Comparison of ENCODE assay signal across 8 cellular contexts in the genomic region with DNA sequence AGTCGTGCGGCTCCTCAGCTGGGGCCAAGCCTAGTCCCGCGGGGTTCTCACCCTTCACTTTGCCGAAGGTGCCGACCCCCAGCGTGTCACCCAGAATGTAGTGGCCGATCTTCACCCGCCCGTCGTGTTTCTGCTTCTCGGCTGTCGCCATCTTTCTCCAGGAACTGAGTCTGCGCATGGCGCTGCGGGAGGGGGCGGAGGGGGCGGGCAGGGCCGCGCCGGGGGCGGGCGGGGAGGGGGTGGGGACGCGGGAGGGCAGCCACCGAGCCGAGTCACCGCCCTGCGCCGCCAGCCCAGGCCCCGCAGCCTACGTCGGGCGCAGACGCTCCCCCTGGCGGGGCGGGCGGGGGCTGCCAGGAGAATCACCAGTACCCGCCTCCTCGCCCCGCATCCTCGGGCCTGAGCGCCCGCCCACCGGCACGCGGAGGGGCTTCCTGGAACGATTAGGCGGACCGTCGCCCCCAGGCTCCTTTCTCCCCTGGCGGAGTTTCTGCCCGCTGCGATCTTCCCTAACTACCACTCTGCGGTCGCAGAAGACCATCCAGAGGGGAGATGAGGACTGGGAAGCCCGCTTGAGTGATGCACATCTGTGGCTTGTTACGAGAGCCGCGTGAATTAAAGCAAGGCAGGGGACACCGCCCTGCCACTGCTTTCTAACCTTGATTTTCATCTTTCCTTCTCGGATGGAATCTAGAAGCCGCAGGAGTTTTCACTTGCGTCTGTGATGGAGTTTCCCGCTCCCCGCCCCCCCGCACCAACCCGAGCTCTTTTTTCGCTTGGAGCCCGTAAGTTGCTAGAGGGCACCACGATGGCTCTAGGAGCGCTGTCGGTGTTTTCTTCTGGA. TPM values are rescaled to one million over a fixed set of nuclear protein-coding genes. Genes with fewer than 3 reads are reported as not detected.
A peak's percentile ranks its signal among the peaks of the same experiment; 100 is the strongest.
DNase-seq lines count a peak whose midpoint lies in the region; ATAC-seq, FAIRE-seq and TF ChIP-seq lines count a peak whose summit lies in the region.

PRKAA1 (minus strand) TSS at position 363 of the 844 bp plus-strand sequence; CDS start at position 178, 185 bp downstream.

- H3K9ac ChIP-seq in fibroblast of lung (ENCODE audit: insufficient read depth, low read length): peak within 1 kb of the TSS; percentile 97

- H3K27ac ChIP-seq in fibroblast of lung (ENCODE audit: insufficient read depth, low read length): peak within 1 kb of the TSS; percentile 95

- no peaks in the 10 kb centered on the region for H3K36me3 ChIP-seq in fibroblast of lung (ENCODE audit: control insufficient read depth, insufficient read depth, low read length)

- peaks cover 0 to 11% (median 4%) of the 10 kb centered on the region in 3 donors for H3K36me3 Mint-ChIP-seq in naive thymus-derived CD8-positive, alpha-beta T cell

- H3K27me3 ChIP-seq in fibroblast of lung (ENCODE audit: control insufficient read depth, insufficient read depth, low read length): no peaks in the 10 kb centered on the region

- H3K79me2 ChIP-seq in fibroblast of lung (ENCODE audit: control insufficient read depth, insufficient read depth, low read length): peaks cover 46% of the 10 kb centered on the region

- FAIRE-seq in H54 (lab: Jason Lieb, UNC): no peak

- peak; percentile 77 for TF ChIP-seq POLR2A in H54 (IDR thresholded peaks at IDR 0.05; ENCODE audit: low read depth, low read length)

- peaks cover 15 to 52% (median 43%) of the 10 kb centered on the region in 4 donors for H3K4me1 Mint-ChIP-seq in naive thymus-derived CD8-positive, alpha-beta T cell

- DNase-seq in ELR (ENCODE audit: low read depth): peak; percentile 91
- peak; percentile 90 for DNase-seq in H54 (ENCODE audit: insufficient read length, low spot score)
- DNase-seq in LNCaP clone FGC (ENCODE audit: low read depth): no peak
- DNase-seq in RPMI8226: peak; percentile 94
- DNase-seq in activated T-helper 1 cell treated with anti-CD3 and anti-CD28 coated beads, Interleukin-2, amount 50 U/mL, for 16 hours (ENCODE audit: low read depth in 1 of 2, low spot score in 1 of 2): peak; percentile 68 to 87
- peak; percentile 82 to 86 for DNase-seq in fibroblast of lung (ENCODE audit: low read depth in 2 of 2)
- peak; percentile 85 to 94 (median 92) for DNase-seq in naive thymus-derived CD8-positive, alpha-beta T cell
- DNase-seq in stimulated activated naive CD4-positive, alpha-beta T cell (lab: John Stamatoyannopoulos, UW): peak; percentile 84 to 91 (median 88)

- no peaks in the 10 kb centered on the region for H3K27me3 Mint-ChIP-seq in naive thymus-derived CD8-positive, alpha-beta T cell

- H4K20me1 ChIP-seq in fibroblast of lung (ENCODE audit: control insufficient read depth, extremely low read depth, insufficient read depth, low read length): no peaks in the 10 kb centered on the region

- H3K9me3 ChIP-seq in fibroblast of lung (ENCODE audit: control insufficient read depth, insufficient read depth, low read depth, low read length): no peaks in the 10 kb centered on the region

- peak within 1 kb of the TSS; percentile 69 for H3K4me3 ChIP-seq in LNCaP clone FGC (ENCODE audit: low read depth, low read length)
- H3K4me3 ChIP-seq in fibroblast of lung (replicated peaks in 1 of 4; ENCODE audit: control extremely low read depth in 1 of 4, insufficient read depth in 1 of 4, low read depth in 3 of 4, low read length in 4 of 4): peak within 1 kb of the TSS; percentile 93 to 98 (median 96)

- POLR2A ChIA-PET in naive thymus-derived CD8-positive, alpha-beta T cell (lab: Charles Lee): interaction anchor here (1.8 to 2.0 kb wide), 2 partner anchors 36 to 43 kb away, joined by 7 to 21 read pairs; partner anchors contain the start of genes RPL37 and TTC33

- peak; percentile 92 for ATAC-seq in naive thymus-derived CD8-positive, alpha-beta T cell

- peak within 1 kb of the TSS; percentile 86 to 96 (median 94) for H3K4me3 Mint-ChIP-seq in naive thymus-derived CD8-positive, alpha-beta T cell

- TF ChIP-seq CTCF in LNCaP clone FGC (IDR thresholded peaks at IDR 0.05; ENCODE audit: control insufficient read depth, extremely low read depth, insufficient read depth) (peak; percentile 77), fibroblast of lung (conservative IDR thresholded peaks at IDR 0.05 in 1 of 2, IDR thresholded peaks at IDR 0.05 in 1 of 2; ENCODE audit: low read depth in 1 of 2, low read length in 2 of 2) (peak; percentile 38 to 45)

- peak within 1 kb of the TSS; percentile 86 to 97 (median 96) for H3K27ac Mint-ChIP-seq in naive thymus-derived CD8-positive, alpha-beta T cell

- H3K9me3 Mint-ChIP-seq in naive thymus-derived CD8-positive, alpha-beta T cell: no peaks in the 10 kb centered on the region

- peak within 1 kb of the TSS; percentile 93 for H3K4me2 ChIP-seq in fibroblast of lung (ENCODE audit: extremely low read depth, insufficient read depth, low read length)

- peaks cover 4% of the 10 kb centered on the region for H3K4me1 ChIP-seq in fibroblast of lung (ENCODE audit: control insufficient read depth, extremely low read depth, insufficient read depth, low read length)

- peak within 1 kb of the TSS; percentile 100 for H2AFZ ChIP-seq in fibroblast of lung (ENCODE audit: low read length)

RNA-seq across cellular contexts. Expression of gene PRKAA1, which starts in this region (rescaled TPM):
- total RNA-seq in fibroblast of lung: 107 and 114 TPM in 2 replicates
- 85.4 and 106 TPM in 2 replicates for polyA plus RNA-seq in fibroblast of lung
- 69.9 and 91.3 TPM in 2 replicates for polyA plus RNA-seq in fibroblast of lung (2012)
- polyA minus RNA-seq in fibroblast of lung (ENCODE audit: low replicate concordance): 19.4 and 22.3 TPM in 2 replicates
- 100 to 1,000 TPM; 109 to 115 TPM for total RNA-seq in naive thymus-derived CD8-positive, alpha-beta T cell
- polyA plus RNA-seq in naive thymus-derived CD8-positive, alpha-beta T cell: 10 to 100 TPM; 33.8 to 36.8 (median 34.6) TPM
